ENCODE assay signal across 9 cellular contexts in genomic region chr14:75142494-75142893, GRCh38. TPM values are rescaled to one million over a fixed set of nuclear protein-coding genes. Genes with fewer than 3 reads are reported as not detected.
DNase-seq lines count a peak whose midpoint lies in the region; ATAC-seq and TF ChIP-seq lines count a peak whose summit lies in the region.
"Had no signal": no experiment of that assay in that cellular context is flagged by ENCODE, and none has a peak within 500 bp of the region (broad histone marks: within the 10 kb centered on the region; RNA-seq: fewer than 3 reads in every experiment).

No MANE protein-coding gene starts in this region.

- TF ChIP-seq POLR2A in gastrocnemius medialis (IDR thresholded peaks at IDR 0.05) = no peak

- peak; percentile 48 for DNase-seq in DMS79 (lab: John Stamatoyannopoulos, UW)
- DNase-seq in SK-N-MC (ENCODE audit: low read depth, low spot score) = no peak
- no peak for DNase-seq in left colon
- no peak for DNase-seq in gastrocnemius medialis
- DNase-seq in globus pallidus (ENCODE audit: low spot score) = no peak
- DNase-seq in activated CD4-positive, alpha-beta T cell treated with anti-CD3 and anti-CD28 coated beads for 4 hours = no peak
- no peak for DNase-seq in NCI-H82 (lab: John Stamatoyannopoulos, UW)
- DNase-seq: cortex of kidney, NCI-H526 treated with DMSO at 0.1 percent for 48 hours had no signal

- ATAC-seq in left colon = peak; percentile 62
- ATAC-seq in gastrocnemius medialis = no peak

- H3K9me3 ChIP-seq in SK-N-MC (ENCODE audit: low read depth, low read length) (no peaks in the 10 kb centered on the region), gastrocnemius medialis (no peaks in the 10 kb centered on the region)

- in situ Hi-C loops in gastrocnemius medialis (cut with MboI; ENCODE audit: low sequenced_read_pairs in 4 of 4) = loop anchor here in 2 of 4 donors (10.0 to 25.0 kb wide), 2 partner anchors 342 to 345 kb away; no protein-coding TSS in a partner anchor

- peak overlapping the region; percentile 6 for H3K9ac ChIP-seq in SK-N-MC (ENCODE audit: insufficient read length)

- peaks cover 61 to 68% of the 10 kb centered on the region in 2 donors for H3K4me1 ChIP-seq in gastrocnemius medialis

- no peak for TF ChIP-seq CTCF in gastrocnemius medialis (IDR thresholded peaks at IDR 0.05 in 4 of 5, conservative IDR thresholded peaks at IDR 0.05 in 1 of 5)

- no peak overlapping the region for H3K4me3 ChIP-seq in SK-N-MC
- H3K4me3 ChIP-seq in gastrocnemius medialis = no peak overlapping the region

- H3K27me3 ChIP-seq in gastrocnemius medialis = no peaks in the 10 kb centered on the region

- H3K27ac ChIP-seq in SK-N-MC (peak overlapping the region; percentile 55), gastrocnemius medialis (peak overlapping the region; percentile 60 to 95 (median 82))

- intact Hi-C loops in left colon (cut with DNase I, micrococcal nuclease) = no loop called here
- intact Hi-C loops in gastrocnemius medialis (cut with DNase I; ENCODE audit: low total_unique reads) = no loop called here

- H3K36me3 ChIP-seq in SK-N-MC (ENCODE audit: insufficient read depth, low read length) = peaks cover 30% of the 10 kb centered on the region
- H3K36me3 ChIP-seq in gastrocnemius medialis = peaks cover 0 to 8% of the 10 kb centered on the region in 2 donors

RNA-seq across cellular contexts. Expression of gene NEK9, which starts 15.6 kb away (rescaled TPM):
- 10 to 100 TPM; 44.8 to 47.6 TPM for total RNA-seq in left colon
- total RNA-seq in gastrocnemius medialis = 10 to 100 TPM; 36.3 to 93.2 (median 42.6) TPM

RNA-seq across cellular contexts. Expression of gene TMED10, which starts 33.9 kb away (rescaled TPM):
- total RNA-seq in left colon (100 to 1,000 TPM; 333 to 360 TPM), gastrocnemius medialis (100 to 1,000 TPM; 161 to 362 (median 255) TPM)
